1 cellular context compared by ENCODE assay signal in the genomic region with DNA sequence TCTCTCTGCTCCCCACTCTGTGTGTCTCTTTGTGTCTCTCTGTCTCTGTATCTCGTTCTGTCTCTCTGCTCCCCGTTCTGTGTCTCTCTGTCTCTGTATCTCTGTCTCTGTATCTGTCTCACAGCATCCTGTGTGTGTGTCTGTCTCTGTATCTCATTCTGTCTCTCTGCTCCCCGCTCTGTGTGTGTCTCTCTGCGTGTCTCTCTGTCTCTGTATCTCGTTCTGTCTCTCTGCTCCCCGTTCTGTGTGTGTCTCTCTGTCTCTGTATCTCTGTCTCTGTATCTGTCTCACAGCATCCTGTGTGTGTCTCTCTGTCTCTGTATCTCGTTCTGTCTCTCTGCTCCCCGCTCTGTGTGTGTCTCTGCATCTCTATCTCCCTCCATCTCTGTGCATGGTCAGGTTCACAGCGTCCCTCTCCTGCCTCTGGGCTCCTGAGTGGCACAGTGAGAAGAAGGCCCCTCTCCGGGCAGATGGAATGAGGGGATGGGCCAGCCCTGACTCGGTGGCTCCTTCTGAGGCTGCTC.
TF ChIP-seq lines count a peak whose summit lies in the region.

No MANE protein-coding gene starts in this region.

TF ChIP-seq in HCT116, 20 proteins besides CTCF, POLR2A, EP300 and RAD21:
- TF ChIP-seq POLR2AphosphoS5 (IDR thresholded peaks at IDR 0.05; ENCODE audit: low read depth, low read length), result no peak
- no peak for TF ChIP-seq EZH2 (IDR thresholded peaks at IDR 0.05)
- no peak for TF ChIP-seq MAX (IDR thresholded peaks at IDR 0.05)
- no peak for TF ChIP-seq FOSL1 (IDR thresholded peaks at IDR 0.05; ENCODE audit: low read depth)
- TF ChIP-seq CEBPB (IDR thresholded peaks at IDR 0.05; ENCODE audit: low read depth), result no peak
